In the genomic region with DNA sequence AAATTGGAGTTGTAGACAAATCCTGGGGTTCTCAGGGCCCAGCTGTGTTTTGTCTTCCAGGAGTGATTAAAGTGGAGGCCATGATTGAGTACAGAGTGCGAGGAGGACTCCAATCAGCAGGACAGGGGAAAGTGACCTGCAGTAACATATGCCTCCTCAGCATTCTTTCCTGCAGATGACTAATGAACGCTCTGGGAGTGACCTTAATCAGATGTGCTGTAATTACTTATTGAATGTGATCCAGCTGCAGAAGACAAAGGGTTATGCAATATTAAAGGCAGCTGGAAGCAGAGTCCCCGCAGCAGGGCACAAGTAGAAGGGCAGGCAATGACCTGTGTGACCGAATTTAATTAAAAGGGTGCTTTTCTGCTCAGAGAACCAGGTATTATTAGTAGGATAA, we compare ENCODE assay signal across 18 cellular contexts.
DNase-seq lines count a peak whose midpoint lies in the region; ATAC-seq and TF ChIP-seq lines count a peak whose summit lies in the region.
"Had no signal": no experiment of that assay in that cellular context is flagged by ENCODE, and none has a peak within 500 bp of the region (broad histone marks: within the 10 kb centered on the region; RNA-seq: fewer than 3 reads in every experiment).

No MANE protein-coding gene starts in this region.

- intact Hi-C loops in mammary epithelial cell (cut with micrococcal nuclease) = no loop called here
- intact Hi-C loops in mucosa of descending colon (cut with DNase I, micrococcal nuclease) = no loop called here

- H3K4me1 ChIP-seq in BE2C (peaks cover 7% of the 10 kb centered on the region), mammary epithelial cell (ENCODE audit: insufficient read depth, low read length) (peaks cover 22% of the 10 kb centered on the region), mucosa of descending colon (ENCODE audit: low read depth) (no peaks in the 10 kb centered on the region)
- H3K4me1 ChIP-seq: BLaER1 treated with 17β-estradiol and CSF1 and Interleukin-3, amounts not matched to agents 10 nM and 100 nM; gastroesophageal sphincter had no signal

- whole genome bisulfite sequencing in mammary epithelial cell (ENCODE audit: low coverage, missing lambda C conversion rate) = 15% methylated on average over 4 of the region's 4 CpGs

- CTCF ChIA-PET in mammary epithelial cell (lab: Charles Lee; ENCODE audit: low non-redundant PET) = interaction anchor here (0.7 kb wide), 1 partner anchor 12 kb away, joined by 3 read pairs; no protein-coding TSS in a partner anchor

- in situ Hi-C loops in mammary epithelial cell (cut with MboI; ENCODE audit: low sequenced_read_pairs in 2 of 2) = no loop called here

- H3K4me3 ChIP-seq in BE2C (ENCODE audit: low read depth, low read length) (no peak overlapping the region), mammary epithelial cell (replicated peaks in 1 of 3; ENCODE audit: insufficient read depth in 1 of 3, low read depth in 2 of 3, low read length in 3 of 3) (no peak overlapping the region), mucosa of descending colon (no peak overlapping the region)
- H3K4me3 ChIP-seq: BLaER1 treated with 17β-estradiol and CSF1 and Interleukin-3, amounts not matched to agents 10 nM and 100 nM; gastroesophageal sphincter; GM12878; PC-9 had no signal

- no peaks in the 10 kb centered on the region for H3K79me2 ChIP-seq in mammary epithelial cell (ENCODE audit: insufficient read depth, low read length)

- H3K9ac ChIP-seq in mammary epithelial cell (ENCODE audit: insufficient read depth, low read length) = no peak overlapping the region
- H3K9ac ChIP-seq: BLaER1 treated with 17β-estradiol and CSF1 and Interleukin-3, amounts not matched to agents 10 nM and 100 nM had no signal

- H3K9me3 ChIP-seq in BE2C (no peaks in the 10 kb centered on the region), mammary epithelial cell (replicated peaks; ENCODE audit: insufficient read depth, low read length) (no peaks in the 10 kb centered on the region), mucosa of descending colon (no peaks in the 10 kb centered on the region)

- dilution Hi-C loops in mammary epithelial cell (cut with HindIII; ENCODE audit: low sequenced_read_pairs) = no loop called here

- no peak overlapping the region for H2AFZ ChIP-seq in mammary epithelial cell (ENCODE audit: low read depth, low read length)
- H2AFZ ChIP-seq: PC-9 had no signal

- BruUV-seq in mammary epithelial cell (replicated peaks; lab: Mats Ljungman, UMichigan) = no TSS peak

- ATAC-seq in left lobe of liver (peak; percentile 29), mucosa of descending colon (no peak), GM21423 (IDR thresholded peaks at IDR 0.05; ENCODE audit: unreplicated experiment) (no peak)
- ATAC-seq: gastroesophageal sphincter, GM12878, T-cell, WTC11 had no signal

- no peaks in the 10 kb centered on the region for H4K20me1 ChIP-seq in mammary epithelial cell (ENCODE audit: insufficient read depth, low read length)
- H4K20me1 ChIP-seq: BLaER1 treated with 17β-estradiol and CSF1 and Interleukin-3, amounts not matched to agents 10 nM and 100 nM had no signal

- no peaks in the 10 kb centered on the region for H3K36me3 ChIP-seq in BE2C
- H3K36me3 ChIP-seq in mammary epithelial cell (ENCODE audit: insufficient read depth, low read length) = no peaks in the 10 kb centered on the region
- H3K36me3 ChIP-seq in mucosa of descending colon (ENCODE audit: low read depth) = no peaks in the 10 kb centered on the region
- H3K36me3 ChIP-seq: BLaER1 treated with 17β-estradiol and CSF1 and Interleukin-3, amounts not matched to agents 10 nM and 100 nM; gastroesophageal sphincter had no signal

- no peaks in the 10 kb centered on the region for H3K27me3 ChIP-seq in BE2C
- H3K27me3 ChIP-seq in mammary epithelial cell (ENCODE audit: insufficient read depth, low read length) = no peaks in the 10 kb centered on the region
- H3K27me3 ChIP-seq: BLaER1 treated with 17β-estradiol and CSF1 and Interleukin-3, amounts not matched to agents 10 nM and 100 nM; gastroesophageal sphincter had no signal

- H3K27ac ChIP-seq in mammary epithelial cell (ENCODE audit: insufficient read depth, low read depth, low read length) = no peak overlapping the region
- H3K27ac ChIP-seq: BLaER1 treated with 17β-estradiol and CSF1 and Interleukin-3, amounts not matched to agents 10 nM and 100 nM; gastroesophageal sphincter; PC-9 had no signal

- no peak overlapping the region for H3K4me2 ChIP-seq in mammary epithelial cell (ENCODE audit: insufficient read depth, low read depth, low read length)
- H3K4me2 ChIP-seq: BLaER1 treated with 17β-estradiol and CSF1 and Interleukin-3, amounts not matched to agents 10 nM and 100 nM; PC-9 had no signal

- no peak for TF ChIP-seq CTCF in BE2C (IDR thresholded peaks at IDR 0.05; ENCODE audit: low read depth, low read length)
- TF ChIP-seq CTCF in mammary epithelial cell (conservative IDR thresholded peaks at IDR 0.05 in 1 of 2, IDR thresholded peaks at IDR 0.05 in 1 of 2; ENCODE audit: extremely low read depth in 1 of 2, insufficient read depth in 1 of 2, low read depth in 1 of 2, low read length in 2 of 2) = no peak
- TF ChIP-seq CTCF in mucosa of descending colon (IDR thresholded peaks at IDR 0.05) = no peak

- DNase-seq in BE2C (peak; percentile 42), LHCN-M2 (ENCODE audit: low read depth) (peak; percentile 70), mammary epithelial cell (peak; percentile 63), left lobe of liver (ENCODE audit: low spot score) (no peak), mucosa of descending colon (no peak), midbrain (lab: John Stamatoyannopoulos, UW) (no peak), NCI-H2171 (lab: John Stamatoyannopoulos, UW) (no peak)
- DNase-seq: activated effector memory CD4-positive, alpha-beta T cell treated with anti-CD3 and anti-CD28 coated beads, Interleukin-2, amount 50 U/mL, for 16 hours; DND-41; MM.1S; NCI-H2227 treated with DMSO at 0.1 percent for 48 hours; PC-9; T-cell had no signal

Comparison
In these comparisons a context has a peak if more than half of its experiments do, and no peak if none do; other contexts are left out.
1. DNase-seq: peak in BE2C (single experiment), LHCN-M2 (single experiment) and mammary epithelial cell (single experiment); none in left lobe of liver (single experiment), mucosa of descending colon (0 of 3), midbrain (single experiment) and NCI-H2171 (single experiment).